18 cellular contexts compared by ENCODE assay signal in genomic region chr16:31086629-31086906, GRCh38. TPM values are rescaled to one million over a fixed set of nuclear protein-coding genes. Genes with fewer than 3 reads are reported as not detected.
DNase-seq lines count a peak whose midpoint lies in the region; ATAC-seq, FAIRE-seq and TF ChIP-seq lines count a peak whose summit lies in the region.
"Had no signal": no experiment of that assay in that cellular context is flagged by ENCODE, and none has a peak within 500 bp of the region (broad histone marks: within the 10 kb centered on the region; RNA-seq: fewer than 3 reads in every experiment).

No MANE protein-coding gene starts in this region.

- ATAC-seq in HepG2, result peak; percentile 4; the same call in 2 of the 3 replicates
- no peak for ATAC-seq in right lobe of liver
- no peak for ATAC-seq in central memory CD8-positive, alpha-beta T cell (replicated peaks; ENCODE audit: extremely low read depth, poor library complexity, severe bottlenecking)
- ATAC-seq in GM19452 (IDR thresholded peaks at IDR 0.05; ENCODE audit: unreplicated experiment), result no peak
- no peak for ATAC-seq in natural killer cell
- ATAC-seq: GM12878 had no signal

- H3K4me1 ChIP-seq in HepG2 (ENCODE audit: insufficient read depth, low read length) (no peaks in the 10 kb centered on the region), right lobe of liver (no peaks in the 10 kb centered on the region)

- H3K4me3 Mint-ChIP-seq in central memory CD8-positive, alpha-beta T cell, result no peak overlapping the region
- H3K4me3 Mint-ChIP-seq in nephron (peak overlapping the region in 2 of 3 experiments; percentile 1 to 62), natural killer cell (no peak overlapping the region)
- H3K4me3 Mint-ChIP-seq: B cell had no signal

- H3K27me3 ChIP-seq in HepG2 (ENCODE audit: control insufficient read depth in 1 of 2, insufficient read depth in 2 of 2, low read length in 2 of 2) (no peaks in the 10 kb centered on the region), right lobe of liver (no peaks in the 10 kb centered on the region)

- no peak for TF ChIP-seq RAD21 in HepG2 (CRISPR knock-in tag; IDR thresholded peaks at IDR 0.05)

- H3K9me3 ChIP-seq in HepG2 (ENCODE audit: low read length) (no peaks in the 10 kb centered on the region), right lobe of liver (no peaks in the 10 kb centered on the region)

- peak overlapping the region; percentile 6 for H3K27ac Mint-ChIP-seq in central memory CD8-positive, alpha-beta T cell (ENCODE audit: low read depth)
- H3K27ac Mint-ChIP-seq in nephron (peak overlapping the region; percentile 74 to 91 (median 85)), natural killer cell (no peak overlapping the region)
- H3K27ac Mint-ChIP-seq: B cell had no signal

- no peak overlapping the region for H3K9ac ChIP-seq in HepG2 (ENCODE audit: insufficient read depth, low read depth, low read length)

- TF ChIP-seq POLR2A in HepG2 (IDR thresholded peaks at IDR 0.05; ENCODE audit: insufficient read depth in 1 of 2, low read depth in 2 of 2, low read length in 2 of 2), result no peak
- TF ChIP-seq POLR2A in right lobe of liver (IDR thresholded peaks at IDR 0.05), result no peak

- CTCF ChIA-PET in HepG2 (lab: Yijun Ruan, JAX; ENCODE audit: low intra/inter-chr PET ratio, low total read pairs), result no interaction called here

- H3K9me3 Mint-ChIP-seq in central memory CD8-positive, alpha-beta T cell, result no peaks in the 10 kb centered on the region
- H3K9me3 Mint-ChIP-seq in nephron (no peaks in the 10 kb centered on the region), natural killer cell (no peaks in the 10 kb centered on the region)
- H3K9me3 Mint-ChIP-seq: CD4-positive, alpha-beta memory T cell; H9 had no signal

- H3K4me3 ChIP-seq in HepG2 (replicated peaks in 1 of 3; ENCODE audit: insufficient read depth in 1 of 3, low read depth in 2 of 3, low read length in 3 of 3) (no peak overlapping the region), right lobe of liver (no peak overlapping the region)
- H3K4me3 ChIP-seq: GM12878 had no signal

- POLR2A ChIA-PET in HepG2 (lab: Yijun Ruan, JAX), result interaction anchor here (1.4 to 3.3 kb wide), 2 partner anchors 12 to 31 kb away, joined by 3 to 17 read pairs; partner anchors contain the start of genes KAT8, ZNF646 and ZNF668

- TF ChIP-seq EP300 in HepG2 (IDR thresholded peaks at IDR 0.05; ENCODE audit: low read depth in 2 of 2, low read length in 2 of 2) (no peak), HepG2 (CRISPR knock-in tag; IDR thresholded peaks at IDR 0.05; ENCODE audit: borderline replicate concordance) (no peak)

- no peaks in the 10 kb centered on the region for H3K27me3 Mint-ChIP-seq in central memory CD8-positive, alpha-beta T cell
- H3K27me3 Mint-ChIP-seq in nephron (ENCODE audit: low read depth) (peaks cover 3% of the 10 kb centered on the region), natural killer cell (ENCODE audit: low read depth in 2 of 2) (no peaks in the 10 kb centered on the region)
- H3K27me3 Mint-ChIP-seq: B cell; CD4-positive, alpha-beta memory T cell had no signal

- H4K20me1 ChIP-seq in HepG2 (ENCODE audit: insufficient read depth, low read length), result no peaks in the 10 kb centered on the region; the same call in 1 of the 2 replicates

- H3K4me1 Mint-ChIP-seq in central memory CD8-positive, alpha-beta T cell, result peaks cover 13% of the 10 kb centered on the region
- H3K4me1 Mint-ChIP-seq in nephron (peaks cover 21% of the 10 kb centered on the region), natural killer cell (peaks cover 6 to 21% of the 10 kb centered on the region in 2 donors)

- TF ChIP-seq CTCF in HepG2 (CRISPR knock-in tag; IDR thresholded peaks at IDR 0.05), result no peak
- TF ChIP-seq CTCF in right lobe of liver (IDR thresholded peaks at IDR 0.05), result no peak
- TF ChIP-seq CTCF in nephron (IDR thresholded peaks at IDR 0.05; ENCODE audit: unreplicated experiment in 3 of 3), result no peak
- no peak for TF ChIP-seq CTCF in natural killer cell (IDR thresholded peaks at IDR 0.05)

- no peak overlapping the region for H3K4me2 ChIP-seq in HepG2 (ENCODE audit: low read depth, low read length)

- peaks cover 12% of the 10 kb centered on the region for H3K79me2 ChIP-seq in HepG2 (ENCODE audit: insufficient read depth, low read length)

- no peak for FAIRE-seq in HepG2 (lab: Jason Lieb, UNC)
- FAIRE-seq: A204.1, GM12878, GM18507 had no signal

- H3K36me3 ChIP-seq in HepG2 (replicated peaks in 1 of 2; ENCODE audit: control insufficient read depth in 1 of 2, insufficient read depth in 2 of 2, low read length in 2 of 2), result peaks cover 16 to 30% of the 10 kb centered on the region in 2 experiments
- peaks cover 0 to 65% (median 29%) of the 10 kb centered on the region in 4 donors for H3K36me3 ChIP-seq in right lobe of liver

- intact Hi-C loops in HepG2 (cut with micrococcal nuclease; ENCODE audit: unreplicated experiment) (no loop called here), right lobe of liver (cut with DNase I) (loop anchor here in 1 of 2 donors (10.0 kb wide), 1 partner anchor 102 kb away; the partner anchor contains the start of gene HSD3B7), natural killer cell (cut with micrococcal nuclease) (no loop called here)

- no peak overlapping the region for H3K27ac ChIP-seq in HepG2 (ENCODE audit: extremely low read length, insufficient read depth, low read length)
- H3K27ac ChIP-seq in right lobe of liver, result no peak overlapping the region
- H3K27ac ChIP-seq: HL-60 had no signal

- BruUV-seq in HepG2 (replicated peaks; lab: Mats Ljungman, UMichigan), result no TSS peak

- WGBS in HepG2 (ENCODE audit: low lambda C conversion rate), result 100% methylated on average over 2 of the region's 6 CpGs
- WGBS in right lobe of liver (ENCODE audit: insufficient coverage, low coverage, low lambda C conversion rate, missing lambda C conversion rate), result no CpG with 5 or more reads among the region's 6 CpGs

- in situ Hi-C loops in HepG2 (cut with HindIII; ENCODE audit: extremely low pct_ligation_motif_present, low pct_unique_long_range_greater_than_20kb), result no loop called here

- DNase-seq in HepG2 (ENCODE audit: low spot score) (no peak), right lobe of liver (no peak), SIG-M5 treated with dmso at 0.1 percent for 504 hours (lab: John Stamatoyannopoulos, UW; ENCODE audit: unreplicated experiment) (no peak), germinal center (ENCODE audit: low spot score) (no peak), natural killer cell (no peak)
- DNase-seq in central memory CD8-positive, alpha-beta T cell (ENCODE audit: low spot score in 2 of 2), result no peak
- DNase-seq: C1 segment of cervical spinal cord; CD4-positive, alpha-beta memory T cell; DMS79; GOT3 had no signal

- peaks cover 8% of the 10 kb centered on the region for H3K36me3 Mint-ChIP-seq in central memory CD8-positive, alpha-beta T cell (ENCODE audit: insufficient read depth)
- H3K36me3 Mint-ChIP-seq in nephron (ENCODE audit: low read depth), result peaks cover 16% of the 10 kb centered on the region
- H3K36me3 Mint-ChIP-seq in natural killer cell, result no peaks in the 10 kb centered on the region

- H2AFZ ChIP-seq in HepG2 (ENCODE audit: low read length), result no peak overlapping the region

RNA-seq across cellular contexts. Expression of gene PRSS53, which starts 2.2 kb away (rescaled TPM):
- total RNA-seq in HepG2 (2016; rRNA removed; fragmentation: Illumina TruSeq; extraction: Trizol) (0.65 and 2.2 TPM in 2 replicates), right lobe of liver (10 to 100 TPM in 1 of 6 experiments, 1 to 10 TPM in 5; 2.3 to 14.8 (median 3.9) TPM), natural killer cell (1 to 10 TPM; 4.3 to 7.4 (median 5.1) TPM)
- total RNA-seq in HepG2 (2016; cell fraction: cytosol; rRNA removed; fragmentation: Illumina TruSeq; extraction: Trizol; ENCODE audit: low read depth), result 0.61 and 0.62 TPM in 2 replicates
- 0.46 and 2.8 TPM in 2 replicates for total RNA-seq in HepG2 (2016; cell fraction: insoluble cytoplasmic fraction; rRNA removed; fragmentation: Illumina TruSeq; extraction: Trizol)
- 0.49 and 0.52 TPM in 2 replicates for total RNA-seq in HepG2 (2016; cell fraction: membrane; rRNA removed; fragmentation: Illumina TruSeq; extraction: Trizol)
- 3.2 and 4.5 TPM in 2 replicates for total RNA-seq in HepG2 (2016; cell fraction: nucleus; rRNA removed; fragmentation: Illumina TruSeq; extraction: Trizol)
- polyA plus RNA-seq in HepG2 (2011; rRNA removed), result 6.9 and 7.4 TPM in 2 replicates
- 1.0 and 1.6 TPM in 2 replicates for polyA plus RNA-seq in HepG2 (2011; cell fraction: cytosol; rRNA removed)
- 103 and 136 TPM in 2 replicates for polyA plus RNA-seq in HepG2 (2011; cell fraction: nucleus; rRNA removed)
- polyA plus RNA-seq in HepG2 (2012), result 3.6 and 7.5 TPM in 2 replicates
- 0.19 and 0.26 TPM in 2 replicates for polyA plus RNA-seq in HepG2 (2016; cell fraction: cytosol; fragmentation: Illumina TruSeq; extraction: Trizol; ENCODE audit: low read depth)
- polyA plus RNA-seq in HepG2 (2016; cell fraction: insoluble cytoplasmic fraction; fragmentation: Illumina TruSeq; extraction: Trizol; ENCODE audit: low read depth), result 0.60 TPM in 1 of 2 replicates, not detected in the other
- polyA plus RNA-seq in HepG2 (2016; cell fraction: membrane; fragmentation: Illumina TruSeq; extraction: Trizol; ENCODE audit: low read depth), result 0.09 and 0.53 TPM in 2 replicates
- 6.4 and 11.2 TPM in 2 replicates for polyA plus RNA-seq in HepG2 (2016; cell fraction: nucleus; fragmentation: Illumina TruSeq; extraction: Trizol; ENCODE audit: insufficient read depth, low read depth)
- polyA minus RNA-seq in HepG2 (2011; rRNA and poly(A)+ RNA removed; ENCODE audit: low replicate concordance), result 2.8 and 9.1 TPM in 2 replicates
- polyA minus RNA-seq in HepG2 (2011; cell fraction: cytosol; rRNA and poly(A)+ RNA removed), result 0.49 and 0.70 TPM in 2 replicates
- 21.0 and 21.8 TPM in 2 replicates for polyA minus RNA-seq in HepG2 (2011; cell fraction: nucleus; rRNA and poly(A)+ RNA removed)

RNA-seq across cellular contexts. Expression of gene VKORC1, which starts 8.0 kb away (rescaled TPM):
- total RNA-seq in HepG2 (2016; rRNA removed; fragmentation: Illumina TruSeq; extraction: Trizol) (92.1 and 141 TPM in 2 replicates), right lobe of liver (100 to 1,000 TPM; 102 to 297 (median 199) TPM), natural killer cell (10 to 100 TPM; 35.9 to 42.1 (median 41.8) TPM)
- 108 and 123 TPM in 2 replicates for total RNA-seq in HepG2 (2016; cell fraction: cytosol; rRNA removed; fragmentation: Illumina TruSeq; extraction: Trizol; ENCODE audit: low read depth)
- total RNA-seq in HepG2 (2016; cell fraction: insoluble cytoplasmic fraction; rRNA removed; fragmentation: Illumina TruSeq; extraction: Trizol), result 100 and 140 TPM in 2 replicates
- total RNA-seq in HepG2 (2016; cell fraction: membrane; rRNA removed; fragmentation: Illumina TruSeq; extraction: Trizol), result 83.8 and 103 TPM in 2 replicates
- total RNA-seq in HepG2 (2016; cell fraction: nucleus; rRNA removed; fragmentation: Illumina TruSeq; extraction: Trizol), result 94.6 and 113 TPM in 2 replicates
- 613 and 615 TPM in 2 replicates for polyA plus RNA-seq in HepG2 (2011; rRNA removed)
- polyA plus RNA-seq in HepG2 (2011; cell fraction: cytosol; rRNA removed), result 980 and 1,226 TPM in 2 replicates
- polyA plus RNA-seq in HepG2 (2011; cell fraction: nucleus; rRNA removed), result 399 and 426 TPM in 2 replicates
- polyA plus RNA-seq in HepG2 (2012), result 226 and 325 TPM in 2 replicates
- 88.3 and 112 TPM in 2 replicates for polyA plus RNA-seq in HepG2 (2016; cell fraction: cytosol; fragmentation: Illumina TruSeq; extraction: Trizol; ENCODE audit: low read depth)
- 134 and 149 TPM in 2 replicates for polyA plus RNA-seq in HepG2 (2016; cell fraction: insoluble cytoplasmic fraction; fragmentation: Illumina TruSeq; extraction: Trizol; ENCODE audit: low read depth)
- 106 and 112 TPM in 2 replicates for polyA plus RNA-seq in HepG2 (2016; cell fraction: membrane; fragmentation: Illumina TruSeq; extraction: Trizol; ENCODE audit: low read depth)
- 220 and 229 TPM in 2 replicates for polyA plus RNA-seq in HepG2 (2016; cell fraction: nucleus; fragmentation: Illumina TruSeq; extraction: Trizol; ENCODE audit: insufficient read depth, low read depth)
- 450 and 1,230 TPM in 2 replicates for polyA minus RNA-seq in HepG2 (2011; rRNA and poly(A)+ RNA removed; ENCODE audit: low replicate concordance)
- 139 and 156 TPM in 2 replicates for polyA minus RNA-seq in HepG2 (2011; cell fraction: cytosol; rRNA and poly(A)+ RNA removed)
- 91.0 and 99.1 TPM in 2 replicates for polyA minus RNA-seq in HepG2 (2011; cell fraction: nucleus; rRNA and poly(A)+ RNA removed)

RNA-seq across cellular contexts. Expression of gene ZNF646, which starts 12.3 kb away (rescaled TPM):
- total RNA-seq in HepG2 (2016; rRNA removed; fragmentation: Illumina TruSeq; extraction: Trizol), result 7.8 and 10.9 TPM in 2 replicates
- total RNA-seq in HepG2 (2016; cell fraction: cytosol; rRNA removed; fragmentation: Illumina TruSeq; extraction: Trizol; ENCODE audit: low read depth), result 1.7 and 2.4 TPM in 2 replicates
- 6.8 and 11.1 TPM in 2 replicates for total RNA-seq in HepG2 (2016; cell fraction: insoluble cytoplasmic fraction; rRNA removed; fragmentation: Illumina TruSeq; extraction: Trizol)
- total RNA-seq in HepG2 (2016; cell fraction: membrane; rRNA removed; fragmentation: Illumina TruSeq; extraction: Trizol), result 5.0 and 5.3 TPM in 2 replicates
- 14.4 and 16.7 TPM in 2 replicates for total RNA-seq in HepG2 (2016; cell fraction: nucleus; rRNA removed; fragmentation: Illumina TruSeq; extraction: Trizol)
- polyA plus RNA-seq in HepG2 (2011; rRNA removed), result 3.4 and 4.4 TPM in 2 replicates
- 2.2 and 2.9 TPM in 2 replicates for polyA plus RNA-seq in HepG2 (2011; cell fraction: cytosol; rRNA removed)
- 19.6 and 21.3 TPM in 2 replicates for polyA plus RNA-seq in HepG2 (2011; cell fraction: nucleus; rRNA removed)
- polyA plus RNA-seq in HepG2 (2012), result 5.6 and 5.8 TPM in 2 replicates
- 0.38 and 0.43 TPM in 2 replicates for polyA plus RNA-seq in HepG2 (2016; cell fraction: cytosol; fragmentation: Illumina TruSeq; extraction: Trizol; ENCODE audit: low read depth)
- polyA plus RNA-seq in HepG2 (2016; cell fraction: insoluble cytoplasmic fraction; fragmentation: Illumina TruSeq; extraction: Trizol; ENCODE audit: low read depth), result 3.7 and 4.7 TPM in 2 replicates
- 0.90 and 0.94 TPM in 2 replicates for polyA plus RNA-seq in HepG2 (2016; cell fraction: membrane; fragmentation: Illumina TruSeq; extraction: Trizol; ENCODE audit: low read depth)
- 22.6 and 23.3 TPM in 2 replicates for polyA plus RNA-seq in HepG2 (2016; cell fraction: nucleus; fragmentation: Illumina TruSeq; extraction: Trizol; ENCODE audit: insufficient read depth, low read depth)
- 29.7 and 32.7 TPM in 2 replicates for polyA minus RNA-seq in HepG2 (2011; rRNA and poly(A)+ RNA removed; ENCODE audit: low replicate concordance)
- 4.2 and 5.8 TPM in 2 replicates for polyA minus RNA-seq in HepG2 (2011; cell fraction: cytosol; rRNA and poly(A)+ RNA removed)
- polyA minus RNA-seq in HepG2 (2011; cell fraction: nucleus; rRNA and poly(A)+ RNA removed), result 26.1 and 29.9 TPM in 2 replicates
- 1 to 10 TPM; 4.2 to 5.0 (median 4.5) TPM for total RNA-seq in right lobe of liver
- total RNA-seq in natural killer cell, result 10 to 100 TPM; 22.0 to 31.1 (median 30.1) TPM

RNA-seq across cellular contexts. Expression of gene ZNF668, which starts 12.5 kb away (rescaled TPM):
- total RNA-seq in HepG2 (2016; rRNA removed; fragmentation: Illumina TruSeq; extraction: Trizol) (7.5 and 9.8 TPM in 2 replicates), right lobe of liver (1 to 10 TPM; 2.0 to 4.6 (median 3.5) TPM), natural killer cell (10 to 100 TPM; 11.0 to 27.4 (median 22.6) TPM)
- 1.9 and 3.1 TPM in 2 replicates for total RNA-seq in HepG2 (2016; cell fraction: cytosol; rRNA removed; fragmentation: Illumina TruSeq; extraction: Trizol; ENCODE audit: low read depth)
- total RNA-seq in HepG2 (2016; cell fraction: insoluble cytoplasmic fraction; rRNA removed; fragmentation: Illumina TruSeq; extraction: Trizol), result 6.4 and 9.6 TPM in 2 replicates
- total RNA-seq in HepG2 (2016; cell fraction: membrane; rRNA removed; fragmentation: Illumina TruSeq; extraction: Trizol), result 4.6 and 4.9 TPM in 2 replicates
- total RNA-seq in HepG2 (2016; cell fraction: nucleus; rRNA removed; fragmentation: Illumina TruSeq; extraction: Trizol), result 6.1 and 6.8 TPM in 2 replicates
- polyA plus RNA-seq in HepG2 (2011; rRNA removed), result 3.8 and 4.0 TPM in 2 replicates
- polyA plus RNA-seq in HepG2 (2011; cell fraction: cytosol; rRNA removed), result 3.9 and 6.3 TPM in 2 replicates
- 8.8 and 11.7 TPM in 2 replicates for polyA plus RNA-seq in HepG2 (2011; cell fraction: nucleus; rRNA removed)
- 3.5 and 5.1 TPM in 2 replicates for polyA plus RNA-seq in HepG2 (2012)
- 1.0 and 1.1 TPM in 2 replicates for polyA plus RNA-seq in HepG2 (2016; cell fraction: cytosol; fragmentation: Illumina TruSeq; extraction: Trizol; ENCODE audit: low read depth)
- 7.3 and 8.1 TPM in 2 replicates for polyA plus RNA-seq in HepG2 (2016; cell fraction: insoluble cytoplasmic fraction; fragmentation: Illumina TruSeq; extraction: Trizol; ENCODE audit: low read depth)
- 2.8 and 2.9 TPM in 2 replicates for polyA plus RNA-seq in HepG2 (2016; cell fraction: membrane; fragmentation: Illumina TruSeq; extraction: Trizol; ENCODE audit: low read depth)
- polyA plus RNA-seq in HepG2 (2016; cell fraction: nucleus; fragmentation: Illumina TruSeq; extraction: Trizol; ENCODE audit: insufficient read depth, low read depth), result 8.4 and 9.3 TPM in 2 replicates
- 17.4 and 23.8 TPM in 2 replicates for polyA minus RNA-seq in HepG2 (2011; rRNA and poly(A)+ RNA removed; ENCODE audit: low replicate concordance)
- polyA minus RNA-seq in HepG2 (2011; cell fraction: cytosol; rRNA and poly(A)+ RNA removed), result 4.4 and 4.8 TPM in 2 replicates
- 5.5 and 6.5 TPM in 2 replicates for polyA minus RNA-seq in HepG2 (2011; cell fraction: nucleus; rRNA and poly(A)+ RNA removed)

RNA-seq across cellular contexts. Expression of gene BCKDK, which starts 21.6 kb away (rescaled TPM):
- total RNA-seq in HepG2 (2016; rRNA removed; fragmentation: Illumina TruSeq; extraction: Trizol), result 24.9 and 25.2 TPM in 2 replicates
- 25.2 and 38.0 TPM in 2 replicates for total RNA-seq in HepG2 (2016; cell fraction: cytosol; rRNA removed; fragmentation: Illumina TruSeq; extraction: Trizol; ENCODE audit: low read depth)
- 21.6 and 21.9 TPM in 2 replicates for total RNA-seq in HepG2 (2016; cell fraction: insoluble cytoplasmic fraction; rRNA removed; fragmentation: Illumina TruSeq; extraction: Trizol)
- total RNA-seq in HepG2 (2016; cell fraction: membrane; rRNA removed; fragmentation: Illumina TruSeq; extraction: Trizol), result 42.8 and 61.6 TPM in 2 replicates
- 12.9 and 14.9 TPM in 2 replicates for total RNA-seq in HepG2 (2016; cell fraction: nucleus; rRNA removed; fragmentation: Illumina TruSeq; extraction: Trizol)
- polyA plus RNA-seq in HepG2 (2011; rRNA removed), result 42.6 and 54.2 TPM in 2 replicates
- polyA plus RNA-seq in HepG2 (2011; cell fraction: cytosol; rRNA removed), result 29.2 and 38.9 TPM in 2 replicates
- polyA plus RNA-seq in HepG2 (2011; cell fraction: nucleus; rRNA removed), result 119 and 127 TPM in 2 replicates
- polyA plus RNA-seq in HepG2 (2012), result 36.4 and 39.6 TPM in 2 replicates
- 61.2 and 88.9 TPM in 2 replicates for polyA plus RNA-seq in HepG2 (2016; cell fraction: cytosol; fragmentation: Illumina TruSeq; extraction: Trizol; ENCODE audit: low read depth)
- polyA plus RNA-seq in HepG2 (2016; cell fraction: insoluble cytoplasmic fraction; fragmentation: Illumina TruSeq; extraction: Trizol; ENCODE audit: low read depth), result 38.3 and 44.6 TPM in 2 replicates
- polyA plus RNA-seq in HepG2 (2016; cell fraction: membrane; fragmentation: Illumina TruSeq; extraction: Trizol; ENCODE audit: low read depth), result 82.3 and 100 TPM in 2 replicates
- 34.1 and 38.8 TPM in 2 replicates for polyA plus RNA-seq in HepG2 (2016; cell fraction: nucleus; fragmentation: Illumina TruSeq; extraction: Trizol; ENCODE audit: insufficient read depth, low read depth)
- polyA minus RNA-seq in HepG2 (2011; rRNA and poly(A)+ RNA removed; ENCODE audit: low replicate concordance), result 34.7 and 50.5 TPM in 2 replicates
- 23.9 and 34.2 TPM in 2 replicates for polyA minus RNA-seq in HepG2 (2011; cell fraction: cytosol; rRNA and poly(A)+ RNA removed)
- 25.6 and 37.4 TPM in 2 replicates for polyA minus RNA-seq in HepG2 (2011; cell fraction: nucleus; rRNA and poly(A)+ RNA removed)
- total RNA-seq in right lobe of liver, result 10 to 100 TPM; 34.8 to 61.5 (median 41.8) TPM
- total RNA-seq in natural killer cell, result 10 to 100 TPM in 2 of 3 donors, 1 to 10 TPM in 1; 9.9 to 16.3 (median 12.1) TPM

Comparison
In these comparisons a context has a peak if more than half of its experiments do, and no peak if none do; other contexts are left out.
1. H3K27ac Mint-ChIP-seq: peak in central memory CD8-positive, alpha-beta T cell (single experiment) and nephron (3 of 3); none in natural killer cell (0 of 2).
2. H3K4me3 Mint-ChIP-seq: peak in nephron (2 of 3); none in central memory CD8-positive, alpha-beta T cell (single experiment) and natural killer cell (single experiment).